In the genomic region with DNA sequence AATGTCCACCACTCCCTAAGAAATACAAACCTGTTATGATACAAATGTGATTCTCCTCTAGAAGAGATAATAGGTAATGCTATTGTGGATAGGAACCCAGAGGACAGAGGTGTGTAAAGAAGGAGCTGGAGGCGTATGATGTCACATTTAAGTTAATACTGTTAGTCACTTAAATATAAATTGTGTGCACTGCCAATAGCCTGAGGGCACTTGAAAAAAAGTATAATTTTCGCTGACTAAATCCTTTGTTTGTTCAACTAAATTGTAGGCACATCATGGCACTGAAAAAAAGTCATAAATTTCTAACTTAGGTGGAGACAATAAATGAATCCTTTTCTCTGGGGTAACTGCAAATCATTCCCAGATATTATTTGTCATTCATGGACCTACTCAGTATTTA, we compare ENCODE assay signal across 15 cellular contexts. TPM values are rescaled to one million over a fixed set of nuclear protein-coding genes. Genes with fewer than 3 reads are reported as not detected.
DNase-seq lines count a peak whose midpoint lies in the region; ATAC-seq lines count a peak whose summit lies in the region.
"Had no signal": no experiment of that assay in that cellular context is flagged by ENCODE, and none has a peak within 500 bp of the region (broad histone marks: within the 10 kb centered on the region; RNA-seq: fewer than 3 reads in every experiment).

No MANE protein-coding gene starts in this region.

- peaks cover 67 to 88% (median 74%) of the 10 kb centered on the region in 10 experiments for H3K4me1 ChIP-seq in BLaER1 treated with 17β-estradiol and CSF1 and Interleukin-3, amounts not matched to agents 10 nM and 100 nM
- H3K4me1 ChIP-seq in HAP-1 = peaks cover 6% of the 10 kb centered on the region; the same call in 1 of the 2 replicates
- H3K4me1 ChIP-seq: Caco-2 had no signal

- H3K27me3 Mint-ChIP-seq in effector memory CD8-positive, alpha-beta T cell = no peaks in the 10 kb centered on the region

- H3K27ac ChIP-seq in BLaER1 treated with 17β-estradiol and CSF1 and Interleukin-3, amounts not matched to agents 10 nM and 100 nM = peak overlapping the region; percentile 40 to 100 (median 100); a peak in 21 of 22 replicates

- peaks cover 60 to 87% (median 80%) of the 10 kb centered on the region in 11 experiments for H3K36me3 ChIP-seq in BLaER1 treated with 17β-estradiol and CSF1 and Interleukin-3, amounts not matched to agents 10 nM and 100 nM
- no peaks in the 10 kb centered on the region for H3K36me3 ChIP-seq in HAP-1 (replicated peaks)

- peak overlapping the region; percentile 94 to 99 (median 97) for H3K4me2 ChIP-seq in BLaER1 treated with 17β-estradiol and CSF1 and Interleukin-3, amounts not matched to agents 10 nM and 100 nM

- peak overlapping the region; percentile 86 to 98 (median 92) for H3K4me3 ChIP-seq in BLaER1 treated with 17β-estradiol and CSF1 and Interleukin-3, amounts not matched to agents 10 nM and 100 nM
- no peak overlapping the region for H3K4me3 ChIP-seq in HAP-1

- in situ Hi-C loops in HAP-1 (cut with MboI; ENCODE audit: low sequenced_read_pairs) = no loop called here

- no peak for ATAC-seq in effector memory CD8-positive, alpha-beta T cell (replicated peaks)
- ATAC-seq: sciatic nerve, SK-N-SH treated with all-trans-retinoic acid at 6 μM for 48 hours had no signal

- H3K9me3 Mint-ChIP-seq in effector memory CD8-positive, alpha-beta T cell = no peaks in the 10 kb centered on the region
- H3K9me3 Mint-ChIP-seq: nephron had no signal

- peak overlapping the region; percentile 87 to 96 for H3K4me3 Mint-ChIP-seq in effector memory CD8-positive, alpha-beta T cell

- H3K9ac ChIP-seq in BLaER1 treated with 17β-estradiol and CSF1 and Interleukin-3, amounts not matched to agents 10 nM and 100 nM = peak overlapping the region; percentile 97 to 100 (median 100); a peak in 21 of 22 replicates

- H3K27ac Mint-ChIP-seq in effector memory CD8-positive, alpha-beta T cell = peak overlapping the region; percentile 68 to 96

- H3K4me1 Mint-ChIP-seq in effector memory CD8-positive, alpha-beta T cell (ENCODE audit: low read depth in 2 of 2) = peaks cover 69 to 76% of the 10 kb centered on the region in 2 donors

- peaks cover 55 to 72% (median 63%) of the 10 kb centered on the region in 11 experiments for H4K20me1 ChIP-seq in BLaER1 treated with 17β-estradiol and CSF1 and Interleukin-3, amounts not matched to agents 10 nM and 100 nM

- no peaks in the 10 kb centered on the region for H3K9me3 ChIP-seq in BLaER1 treated with 17β-estradiol and CSF1 and Interleukin-3, amounts not matched to agents 10 nM and 100 nM (replicated peaks in 1 of 11)
- no peaks in the 10 kb centered on the region for H3K9me3 ChIP-seq in HAP-1
- H3K9me3 ChIP-seq: Caco-2 had no signal

- H3K27me3 ChIP-seq in BLaER1 treated with 17β-estradiol and CSF1 and Interleukin-3, amounts not matched to agents 10 nM and 100 nM = no peaks in the 10 kb centered on the region
- peaks cover 8% of the 10 kb centered on the region for H3K27me3 ChIP-seq in HAP-1 (ENCODE audit: low read depth)

- peak; percentile 74 for DNase-seq in COLO829 (ENCODE audit: low spot score)
- peak; percentile 29 for DNase-seq in RPMI7951 (ENCODE audit: low read depth)
- no peak for DNase-seq in effector memory CD8-positive, alpha-beta T cell
- no peak for DNase-seq in NCI-H1105 (lab: John Stamatoyannopoulos, UW)
- DNase-seq in HAP-1 (ENCODE audit: low spot score in 2 of 2) = no peak
- DNase-seq in stimulated activated naive CD4-positive, alpha-beta T cell treated with Interleukin-2 at 50 U/mL for 16 hours (lab: John Stamatoyannopoulos, UW) = no peak
- DNase-seq in dedifferentiated amniotic fluid mesenchymal stem cell (ENCODE audit: extremely low spot score) = no peak
- DNase-seq: activated CD4-positive, alpha-beta T cell treated with anti-CD3 and anti-CD28 coated beads for 4 hours; Caco-2; dermis blood vessel endothelial cell; NCI-H1092 had no signal

- peaks cover 48% of the 10 kb centered on the region for H3K36me3 Mint-ChIP-seq in effector memory CD8-positive, alpha-beta T cell (ENCODE audit: insufficient read depth)

RNA-seq across cellular contexts. Expression of gene RCSD1, which starts 4.4 kb away (rescaled TPM):
- 0.12 and 0.59 TPM in 2 replicates for total RNA-seq in RPMI7951 (2014; rRNA removed; shearing (Covaris generic))
- total RNA-seq: Caco-2 had no signal

Comparison
In these comparisons a context has a peak if more than half of its experiments do, and no peak if none do; other contexts are left out.
1. DNase-seq: peak in COLO829 (single experiment) and RPMI7951 (single experiment); none in effector memory CD8-positive, alpha-beta T cell (0 of 3), NCI-H1105 (single experiment), HAP-1 (0 of 2), stimulated activated naive CD4-positive, alpha-beta T cell treated with Interleukin-2 at 50 U/mL for 16 hours (single experiment) and dedifferentiated amniotic fluid mesenchymal stem cell (single experiment).